In genomic region chr3:25354071-25354470, GRCh38 we compare ENCODE assay signal across 13 cellular contexts.
"Had no signal": no experiment of that assay in that cellular context is flagged by ENCODE, and none has a peak within 500 bp of the region (broad histone marks: within the 10 kb centered on the region; RNA-seq: fewer than 3 reads in every experiment).

No MANE protein-coding gene starts in this region.

- H3K27me3 ChIP-seq: gastrocnemius medialis, heart right ventricle, suprapubic skin, upper lobe of left lung had no signal

- ATAC-seq: gastrocnemius medialis, heart right ventricle, sciatic nerve, T-helper 17 cell had no signal

- H3K9me3 ChIP-seq: gastrocnemius medialis, prostate gland, suprapubic skin had no signal

- DNase-seq: activated CD4-positive, alpha-beta T cell treated with anti-CD3 and anti-CD28 coated beads, Interleukin-2, amount 50 U/mL, for 1 hour; activated CD4-positive, CD25-positive, alpha-beta regulatory T cell; activated naive CD4-positive, alpha-beta T cell treated with anti-CD3 and anti-CD28 coated beads, Interleukin-2, amount 50 U/mL, for 16 hours; activated T-cell treated with anti-CD3 and anti-CD28 coated beads for 4 hours; gastrocnemius medialis; heart right ventricle; stimulated activated CD4-positive, alpha-beta T cell treated with anti-CD3 and anti-CD28 coated beads, Interleukin-2, amount 100 ng/mL, for 48 hours; stimulated activated naive CD4-positive, alpha-beta T cell treated with Interleukin-2 at 50 U/mL for 16 hours; T-helper 17 cell; upper lobe of left lung had no signal

- H3K36me3 ChIP-seq: gastrocnemius medialis, heart right ventricle, prostate gland, suprapubic skin, upper lobe of left lung had no signal

- H3K27ac ChIP-seq: gastrocnemius medialis, heart right ventricle, prostate gland, suprapubic skin, upper lobe of left lung had no signal

- H3K4me1 ChIP-seq: gastrocnemius medialis, prostate gland, suprapubic skin, upper lobe of left lung had no signal

- H3K4me3 ChIP-seq: gastrocnemius medialis, heart right ventricle, prostate gland, suprapubic skin, upper lobe of left lung had no signal
